Comparison of ENCODE assay signal across 1 cellular context in genomic region chr16:9090101-9090959, GRCh38.
A peak's percentile ranks its signal among the peaks of the same experiment; 100 is the strongest.
TF ChIP-seq lines count a peak whose summit lies in the region.

No MANE protein-coding gene starts in this region.

TF ChIP-seq in K562, 482 proteins besides CTCF, POLR2A, EP300 and RAD21 (continued from another document and continues in another):
- TF ChIP-seq MNT (conservative IDR thresholded peaks at IDR 0.05) (peak in 1 of 2 experiments; percentile 58; a peak in 2 of 4 replicates), KDM4B (IDR thresholded peaks at IDR 0.05; ENCODE audit: borderline replicate concordance in 2 of 2, low read depth in 1 of 2) (0 out of 4 replicates have a peak, but pooled peaks of 1 of the 2 experiments have one; percentile 27), ZBTB43 (CRISPR knock-in tag; IDR thresholded peaks at IDR 0.05) (no peak), ZNF212 (CRISPR knock-in tag; IDR thresholded peaks at IDR 0.05) (no peak), STAT5A (IDR thresholded peaks at IDR 0.05; ENCODE audit: borderline replicate concordance, low read length) (no peak), CAMTA2 (CRISPR knock-in tag; conservative IDR thresholded peaks at IDR 0.05) (no peak), ZKSCAN8 (CRISPR knock-in tag; IDR thresholded peaks at IDR 0.05) (peak; percentile 42; the same call in 1 of the 2 replicates), PHB (CRISPR knock-in tag; IDR thresholded peaks at IDR 0.05) (0 out of 2 replicates have a peak, but pooled peaks have one; percentile 6), STAT5B (CRISPR knock-in tag; IDR thresholded peaks at IDR 0.05) (no peak), ZNF584 (CRISPR knock-in tag; IDR thresholded peaks at IDR 0.05; ENCODE audit: low read depth) (no peak), HMG20A (CRISPR knock-in tag; conservative IDR thresholded peaks at IDR 0.05) (no peak), COPS2 (conservative IDR thresholded peaks at IDR 0.05) (no peak), U2AF2 (optimal IDR thresholded peaks at IDR 0.05; ENCODE audit: low read depth, low read length) (no peak), DIDO1 (tag; IDR thresholded peaks at IDR 0.05; ENCODE audit: low read depth) (no peak), ZNF764 (CRISPR knock-in tag; IDR thresholded peaks at IDR 0.05; ENCODE audit: low read depth) (no peak), ZNF699 (CRISPR knock-in tag; IDR thresholded peaks at IDR 0.05; ENCODE audit: insufficient replicate concordance) (no peak), TFAP4 (CRISPR knock-in tag; IDR thresholded peaks at IDR 0.05; ENCODE audit: borderline replicate concordance) (no peak), ZBTB5 (IDR thresholded peaks at IDR 0.05) (no peak), MBD1 (CRISPR knock-in tag; IDR thresholded peaks at IDR 0.05) (0 out of 2 replicates have a peak, but pooled peaks have one; percentile 41), POLR2G (IDR thresholded peaks at IDR 0.05; ENCODE audit: low read depth, low read length) (peak; percentile 79), SETDB1 (IDR thresholded peaks at IDR 0.05; ENCODE audit: low read length) (no peak), CBX3 (IDR thresholded peaks at IDR 0.05; ENCODE audit: borderline replicate concordance in 1 of 2, low read length in 2 of 2) (no peak), TBP (optimal IDR thresholded peaks at IDR 0.05; ENCODE audit: low read depth, low read length) (no peak), VEZF1 (CRISPR knock-in tag; IDR thresholded peaks at IDR 0.05) (no peak; the same call in 1 of the 2 replicates), ID3 (CRISPR knock-in tag; IDR thresholded peaks at IDR 0.05) (no peak), ID3 (tag; IDR thresholded peaks at IDR 0.05) (peak; percentile 47; the same call in 1 of the 2 replicates), HNRNPH1 (optimal IDR thresholded peaks at IDR 0.05; ENCODE audit: low read depth, low read length) (no peak), KLF13 (tag; IDR thresholded peaks at IDR 0.05; ENCODE audit: borderline replicate concordance, low read depth) (no peak), AFF1 (IDR thresholded peaks at IDR 0.05; ENCODE audit: low read depth in 1 of 2, partially characterized antibody in 2 of 2) (no peak), ZNF175 (CRISPR knock-in tag; IDR thresholded peaks at IDR 0.05; ENCODE audit: low read depth) (no peak; the same call in 1 of the 2 replicates), ZNF740 (CRISPR knock-in tag; IDR thresholded peaks at IDR 0.05) (peak; percentile 77), ZNF740 (tag; IDR thresholded peaks at IDR 0.05) (no peak), KLF1 (tag; IDR thresholded peaks at IDR 0.05) (no peak), GABPA (tag; conservative IDR thresholded peaks at IDR 0.05; ENCODE audit: low read depth) (no peak), HMBOX1 (IDR thresholded peaks at IDR 0.05) (no peak), ZNF41 (CRISPR knock-in tag; conservative IDR thresholded peaks at IDR 0.05) (no peak), NFRKB (IDR thresholded peaks at IDR 0.05; ENCODE audit: low read depth) (0 out of 2 replicates have a peak, but pooled peaks have one; percentile 26), ZNF561 (CRISPR knock-in tag; conservative IDR thresholded peaks at IDR 0.05) (no peak), NR2C1 (IDR thresholded peaks at IDR 0.05) (no peak), NR2C1 (tag; IDR thresholded peaks at IDR 0.05) (no peak), DPF2 (IDR thresholded peaks at IDR 0.05) (peak; percentile 1; the same call in 1 of the 2 replicates), ZFX (CRISPR knock-in tag; IDR thresholded peaks at IDR 0.05) (peak; percentile 81), ZNF197 (CRISPR knock-in tag; IDR thresholded peaks at IDR 0.05; ENCODE audit: low read depth) (no peak), DNMT1 (IDR thresholded peaks at IDR 0.05) (no peak), CLOCK (CRISPR knock-in tag; IDR thresholded peaks at IDR 0.05; ENCODE audit: borderline replicate concordance) (no peak), EHMT2 (IDR thresholded peaks at IDR 0.05) (no peak), SREBF2 (CRISPR knock-in tag; IDR thresholded peaks at IDR 0.05) (no peak), ZFPM2 (CRISPR knock-in tag; IDR thresholded peaks at IDR 0.05) (no peak), TSC22D4 (tag; IDR thresholded peaks at IDR 0.05) (no peak), POLR2B (IDR thresholded peaks at IDR 0.05; ENCODE audit: low read depth, partially characterized antibody) (no peak)
